1 cellular context compared by ENCODE assay signal in genomic region chr5:75236322-75237316, GRCh38.
TF ChIP-seq lines count a peak whose summit lies in the region.

Gene ANKRD31 (minus strand): TSS chr5:75236878. CDS start chr5:75236686, 192 bp downstream.

TF ChIP-seq in GM12878, 131 proteins besides CTCF, POLR2A, EP300 and RAD21 (continued from another document and continues in another):
- TF ChIP-seq IRF5 (IDR thresholded peaks at IDR 0.05; ENCODE audit: borderline replicate concordance) (no peak), CBX3 (IDR thresholded peaks at IDR 0.05; ENCODE audit: borderline replicate concordance, low read depth) (no peak), BCL11A (IDR thresholded peaks at IDR 0.05; ENCODE audit: low read depth, low read length) (no peak), YY1 (IDR thresholded peaks at IDR 0.05; ENCODE audit: low read depth, low read length) (peak; percentile 65), NFIC (IDR thresholded peaks at IDR 0.05; ENCODE audit: low read depth, low read length) (no peak), RFX5 (IDR thresholded peaks at IDR 0.05; ENCODE audit: low read depth, low read length) (no peak), MYC (IDR thresholded peaks at IDR 0.05; ENCODE audit: insufficient read depth, insufficient read length, insufficient replicate concordance, low read length, severe bottlenecking) (no peak), NR2F1 (conservative IDR thresholded peaks at IDR 0.05) (peak; percentile 55), HDAC6 (IDR thresholded peaks at IDR 0.05; ENCODE audit: unreplicated experiment) (no peak), BCL3 (IDR thresholded peaks at IDR 0.05; ENCODE audit: borderline replicate concordance, insufficient read depth, low read depth, low read length, poor library complexity, severe bottlenecking) (no peak), CREB1 (IDR thresholded peaks at IDR 0.05; ENCODE audit: low read depth) (peak; percentile 54; the same call in 1 of the 2 replicates), SPI1 (IDR thresholded peaks at IDR 0.05; ENCODE audit: borderline replicate concordance, insufficient read depth, low read depth, low read length) (no peak), ZNF622 (IDR thresholded peaks at IDR 0.05) (no peak), TBL1XR1 (IDR thresholded peaks at IDR 0.05; ENCODE audit: low read depth, low read length) (no peak), SKIL (IDR thresholded peaks at IDR 0.05; ENCODE audit: low read depth, poor library complexity, severe bottlenecking) (no peak), ESRRA (IDR thresholded peaks at IDR 0.05; ENCODE audit: low read length) (no peak), SMAD1 (IDR thresholded peaks at IDR 0.05; ENCODE audit: low read depth, partially characterized antibody) (no peak), MEF2B (IDR thresholded peaks at IDR 0.05; ENCODE audit: partially characterized antibody, poor library complexity, severe bottlenecking) (peak; percentile 4), SREBF2 (IDR thresholded peaks at IDR 0.05; ENCODE audit: low read length) (no peak), SP1 (IDR thresholded peaks at IDR 0.05; ENCODE audit: low read depth, low read length) (peak; percentile 63), ATF3 (IDR thresholded peaks at IDR 0.05; ENCODE audit: borderline replicate concordance, extremely low read depth, low read depth, low read length) (peak; percentile 50; the same call in 1 of the 2 replicates), ZBTB40 (IDR thresholded peaks at IDR 0.05; ENCODE audit: borderline replicate concordance) (no peak), MAX (IDR thresholded peaks at IDR 0.05; ENCODE audit: low read depth, low read length) (0 out of 2 replicates have a peak, but pooled peaks have one; percentile 42), NR2C1 (IDR thresholded peaks at IDR 0.05) (no peak), USF2 (IDR thresholded peaks at IDR 0.05; ENCODE audit: borderline replicate concordance, low read depth, low read length) (peak; percentile 31), BMI1 (IDR thresholded peaks at IDR 0.05; ENCODE audit: borderline replicate concordance) (no peak), CHD1 (IDR thresholded peaks at IDR 0.05; ENCODE audit: low read depth, low read length) (no peak), IRF3 (IDR thresholded peaks at IDR 0.05) (no peak), TCF12 (IDR thresholded peaks at IDR 0.05; ENCODE audit: low read depth, low read length) (peak; percentile 33; the same call in 1 of the 2 replicates), SIN3A (IDR thresholded peaks at IDR 0.05; ENCODE audit: low read depth, low read length) (0 out of 2 replicates have a peak, but pooled peaks have one; percentile 19), TAF1 (IDR thresholded peaks at IDR 0.05; ENCODE audit: borderline replicate concordance, low read depth, low read length) (peak; percentile 61; the same call in 1 of the 2 replicates), SMAD5 (IDR thresholded peaks at IDR 0.05; ENCODE audit: low read depth) (0 out of 2 replicates have a peak, but pooled peaks have one; percentile 20), ZZZ3 (IDR thresholded peaks at IDR 0.05; ENCODE audit: control insufficient read depth, insufficient read length, low read depth) (no peak), LARP7 (IDR thresholded peaks at IDR 0.05) (0 out of 2 replicates have a peak, but pooled peaks have one; percentile 59), ZNF24 (IDR thresholded peaks at IDR 0.05) (peak; percentile 62; the same call in 1 of the 2 replicates), MLLT1 (IDR thresholded peaks at IDR 0.05) (no peak), PML (IDR thresholded peaks at IDR 0.05; ENCODE audit: low read length) (no peak), IRF4 (IDR thresholded peaks at IDR 0.05; ENCODE audit: low read depth, low read length) (peak; percentile 13; the same call in 1 of the 2 replicates), JUNB (IDR thresholded peaks at IDR 0.05) (no peak), CBX5 (IDR thresholded peaks at IDR 0.05; ENCODE audit: low read depth) (0 out of 2 replicates have a peak, but pooled peaks have one; percentile 49), POLR2AphosphoS2 (IDR thresholded peaks at IDR 0.05; ENCODE audit: low read depth, low read length) (peak; percentile 64; the same call in 1 of the 2 replicates), SMC3 (IDR thresholded peaks at IDR 0.05; ENCODE audit: borderline replicate concordance, low read length) (peak; percentile 51; the same call in 1 of the 2 replicates), FOS (IDR thresholded peaks at IDR 0.05; ENCODE audit: borderline replicate concordance, extremely low read depth, insufficient read length) (no peak), GATAD2B (conservative IDR thresholded peaks at IDR 0.05; ENCODE audit: low read depth) (peak; percentile 97), NKRF (conservative IDR thresholded peaks at IDR 0.05) (peak; percentile 51; the same call in 1 of the 2 replicates), FOXM1 (IDR thresholded peaks at IDR 0.05; ENCODE audit: low read depth, low read length) (no peak), BRCA1 (IDR thresholded peaks at IDR 0.05; ENCODE audit: low read depth, low read length) (no peak), ATF2 (IDR thresholded peaks at IDR 0.05; ENCODE audit: low read length) (no peak), EGR1 (IDR thresholded peaks at IDR 0.05; ENCODE audit: borderline replicate concordance in 1 of 2, low read depth in 2 of 2, low read length in 2 of 2) (peak in 1 of 2 experiments; percentile 41; a peak in 1 of 3 replicates)
